Comparison of ENCODE assay signal across 35 cellular contexts in the genomic region with DNA sequence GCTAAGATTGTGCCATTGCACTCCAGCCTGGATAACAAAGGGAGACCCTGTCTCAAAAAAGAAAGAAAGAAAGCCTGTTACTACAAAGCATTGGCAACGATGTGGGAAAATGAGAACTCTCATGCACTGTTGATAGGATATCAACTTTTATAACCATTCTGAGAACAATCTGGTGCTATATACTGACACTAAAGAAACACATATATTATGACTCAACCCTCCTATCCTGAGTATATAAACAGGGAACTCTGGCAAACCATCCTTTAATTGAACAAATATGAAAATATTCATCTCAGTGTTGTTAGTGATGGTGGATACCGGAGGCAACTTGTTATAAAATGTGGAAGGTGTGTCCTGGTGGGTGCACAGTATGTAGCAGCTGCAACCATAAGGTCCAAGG. TPM values are rescaled to one million over a fixed set of nuclear protein-coding genes. Genes with fewer than 3 reads are reported as not detected.
"Had no signal": no experiment of that assay in that cellular context is flagged by ENCODE, and none has a peak within 500 bp of the region (broad histone marks: within the 10 kb centered on the region; RNA-seq: fewer than 3 reads in every experiment).

No MANE protein-coding gene starts in this region.

- H3K36me3 Mint-ChIP-seq: activated naive CD8-positive, alpha-beta T cell treated with anti-CD3 and anti-CD28 coated beads for 36 hours had no signal

- H3K27ac ChIP-seq: brain microvascular endothelial cell, PC-9, RWPE1, WERI-Rb-1 had no signal

- H3K9me3 Mint-ChIP-seq: activated CD4-positive, alpha-beta T cell treated with anti-CD3 and anti-CD28 coated beads, Interleukin-2, amount 10 ng/mL, durations not matched to agents 24 days and 14 days had no signal

- H3K4me3 ChIP-seq: PC-9 had no signal

- H3K4me1 Mint-ChIP-seq: activated CD4-positive, alpha-beta T cell treated with anti-CD3 and anti-CD28 coated beads, Interleukin-2, amount 10 ng/mL, durations not matched to agents 24 days and 14 days; activated naive CD8-positive, alpha-beta T cell treated with anti-CD3 and anti-CD28 coated beads for 36 hours; activated T-helper 17 cell treated with anti-CD3 and anti-CD28 coated beads, Interleukin-2, amount 50 U/mL, for 72 hours had no signal

- ATAC-seq: activated CD8-positive, alpha-beta T cell treated with anti-CD3 and anti-CD28 coated beads for 36 hours; activated T-cell treated with anti-CD3 and anti-CD28 coated beads, Interleukin-2, amount 50 U/mL, for 72 hours; activated T-helper 17 cell treated with anti-CD3 and anti-CD28 coated beads, Interleukin-2, amount 50 U/mL, for 72 hours; Right ventricle myocardium inferior had no signal

- H3K4me2 ChIP-seq: PC-9 had no signal

- H3K4me3 Mint-ChIP-seq: activated CD4-positive, alpha-beta T cell treated with anti-CD3 and anti-CD28 coated beads, Interleukin-2, amount 10 ng/mL, durations not matched to agents 24 days and 14 days; activated CD8-positive, alpha-beta T cell treated with anti-CD3 and anti-CD28 coated beads for 36 hours; activated naive CD8-positive, alpha-beta T cell treated with anti-CD3 and anti-CD28 coated beads for 36 hours; activated T-cell treated with anti-CD3 and anti-CD28 coated beads, Interleukin-2, amount 50 U/mL, for 72 hours; activated T-helper 17 cell treated with anti-CD3 and anti-CD28 coated beads, Interleukin-2, amount 50 U/mL, for 72 hours had no signal

- H3K27me3 ChIP-seq: brain microvascular endothelial cell had no signal

- H2AFZ ChIP-seq: PC-9 had no signal

- DNase-seq: activated CD4-positive, alpha-beta T cell treated with anti-CD3 and anti-CD28 coated beads, Interleukin-2, amount 10 ng/mL, durations not matched to agents 24 days and 14 days; activated CD4-positive, alpha-beta T cell treated with anti-CD3 and anti-CD28 coated beads, Interleukin-2, amount 50 U/mL, for 4 hours; activated CD8-positive, alpha-beta T cell treated with anti-CD3 and anti-CD28 coated beads for 36 hours; activated effector memory CD4-positive, alpha-beta T cell treated with anti-CD3 and anti-CD28 coated beads, Interleukin-2, amount 50 U/mL, for 16 hours; activated naive CD4-positive, alpha-beta T cell; activated naive CD4-positive, alpha-beta T cell treated with anti-CD3 and anti-CD28 coated beads, Interleukin-2, amount 50 U/mL, for 16 hours; activated naive CD8-positive, alpha-beta T cell treated with anti-CD3 and anti-CD28 coated beads for 36 hours; activated T-cell treated with anti-CD3 and anti-CD28 coated beads, Interleukin-2, amount 50 U/mL, for 1 hour; activated T-cell treated with anti-CD3 and anti-CD28 coated beads, Interleukin-2, amount 50 U/mL, for 72 hours; amniotic stem cell; aorta; brain microvascular endothelial cell; central memory CD4-positive, alpha-beta T cell; Kasumi-1; MM.1S; NCI-H1092 treated with DMSO at 0.1 percent for 48 hours; NCI-H1417 treated with DMSO at 0.1 percent for 48 hours; NCI-H1930; NCI-H2081 treated with DMSO at 0.1 percent for 48 hours; NCI-H226; NCI-H446 treated with DMSO at 0.1 percent for 48 hours; NCI-H524 treated with DMSO at 0.1 percent for 48 hours; NCI-H748 treated with DMSO at 0.1 percent for 48 hours; NK-92 treated with Interleukin-12 subunit alpha and Interleukin-12 subunit beta, amount 100 ng/mL, for 24 hours; PC-9; SIG-M5; T1000; WERI-Rb-1 had no signal

- H3K27ac Mint-ChIP-seq: activated CD4-positive, alpha-beta T cell treated with anti-CD3 and anti-CD28 coated beads, Interleukin-2, amount 10 ng/mL, durations not matched to agents 24 days and 14 days; activated CD8-positive, alpha-beta T cell treated with anti-CD3 and anti-CD28 coated beads for 36 hours; activated naive CD8-positive, alpha-beta T cell treated with anti-CD3 and anti-CD28 coated beads for 36 hours; activated T-cell treated with anti-CD3 and anti-CD28 coated beads, Interleukin-2, amount 50 U/mL, for 72 hours; activated T-helper 17 cell treated with anti-CD3 and anti-CD28 coated beads, Interleukin-2, amount 50 U/mL, for 72 hours had no signal

- H3K27me3 Mint-ChIP-seq: activated CD4-positive, alpha-beta T cell treated with anti-CD3 and anti-CD28 coated beads, Interleukin-2, amount 10 ng/mL, durations not matched to agents 24 days and 14 days had no signal

- H3K36me3 ChIP-seq: brain microvascular endothelial cell, WERI-Rb-1 had no signal

RNA-seq across cellular contexts. Expression of gene SOD3, which starts 53.0 kb away (rescaled TPM):
- total RNA-seq: activated CD4-positive, alpha-beta T cell treated with anti-CD3 and anti-CD28 coated beads, Interleukin-2, amount 10 ng/mL, durations not matched to agents 24 days and 14 days; activated CD8-positive, alpha-beta memory T cell treated with anti-CD3 and anti-CD28 coated beads for 36 hours; activated CD8-positive, alpha-beta T cell treated with anti-CD3 and anti-CD28 coated beads for 36 hours; activated naive CD8-positive, alpha-beta T cell treated with anti-CD3 and anti-CD28 coated beads for 36 hours; activated T-cell treated with anti-CD3 and anti-CD28 coated beads, Interleukin-2, amount 50 U/mL, for 72 hours; activated T-helper 17 cell treated with anti-CD3 and anti-CD28 coated beads, Interleukin-2, amount 50 U/mL, for 72 hours; SK-MEL-5; T-helper 1 cell treated with Interleukin-12 subunit alpha and Interleukin-12 subunit beta and Interleukin-4 antibody, amounts not matched to agents 30 ng/mL and 1 ng/mL, for 36 hours; T-helper 2 cell treated with Interferon-gamma antibody and Interleukin-4, amounts not matched to agents 100 ng/mL and 5 ng/mL, for 36 hours had no signal
